14 cellular contexts compared by ENCODE assay signal in genomic region chr3:61571516-61572336, GRCh38. TPM values are rescaled to one million over a fixed set of nuclear protein-coding genes. Genes with fewer than 3 reads are reported as not detected.
DNase-seq lines count a peak whose midpoint lies in the region; ATAC-seq and TF ChIP-seq lines count a peak whose summit lies in the region.
"Had no signal": no experiment of that assay in that cellular context is flagged by ENCODE, and none has a peak within 500 bp of the region (broad histone marks: within the 10 kb centered on the region; RNA-seq: fewer than 3 reads in every experiment).

No MANE protein-coding gene starts in this region.

- no peak for ATAC-seq in HG02970 (IDR thresholded peaks at IDR 0.05; ENCODE audit: low FRiP score, unreplicated experiment)

- TF ChIP-seq CTCF in coronary artery (IDR thresholded peaks at IDR 0.05) (no peak), GM13976 (IDR thresholded peaks at IDR 0.05; ENCODE audit: borderline replicate concordance, control extremely low read depth, extremely low read depth, insufficient read depth, missing control alignments) (no peak)

- H3K36me3 ChIP-seq in HUES64 (ENCODE audit: insufficient read depth, low read length), result peaks cover 10% of the 10 kb centered on the region
- H3K36me3 ChIP-seq: stomach had no signal

- H3K27ac ChIP-seq in HUES64 (ENCODE audit: low read depth, low read length), result peak overlapping the region; percentile 63; the same call in 1 of the 2 replicates
- H3K27ac ChIP-seq in coronary artery, result peak overlapping the region in 1 of 2 donors; percentile 55
- H3K27ac ChIP-seq: stomach had no signal

- DNase-seq in Daoy (ENCODE audit: low read depth) (peak; percentile 75), coronary artery (ENCODE audit: low spot score) (no peak), non-pigmented ciliary epithelial cell (ENCODE audit: low read depth) (peak; percentile 43), globus pallidus (ENCODE audit: low spot score) (no peak), GM13976 (ENCODE audit: low spot score) (no peak)
- no peak for DNase-seq in activated naive CD4-positive, alpha-beta T cell (lab: John Stamatoyannopoulos, UW)
- DNase-seq: activated CD4-positive, alpha-beta memory T cell treated with anti-CD3 and anti-CD28 coated beads, Interleukin-2, amount 10 ng/mL, durations not matched to agents 7 days and 5 days; CD8-positive, alpha-beta memory T cell; mesendoderm; NCI-H2107; stimulated activated CD4-positive, alpha-beta T cell treated with anti-CD3 and anti-CD28 coated beads, Interleukin-4, amount 100 ng/mL, for 4 hours; stomach had no signal

- 56% methylated on average over 5 of the region's 5 CpGs for WGBS in HUES64

- no peaks in the 10 kb centered on the region for H3K9me3 ChIP-seq in HUES64 (ENCODE audit: insufficient read depth, low read depth, low read length)
- H3K9me3 ChIP-seq: stomach had no signal

- in situ Hi-C loops in GM13976 (cut with MboI; ENCODE audit: low sequenced_read_pairs, unreplicated experiment), result no loop called here

- H3K4me3 ChIP-seq in HUES64 (ENCODE audit: low read length) (no peak overlapping the region), coronary artery (peak overlapping the region; percentile 15)
- H3K4me3 ChIP-seq: stomach had no signal

- no peaks in the 10 kb centered on the region for H3K27me3 ChIP-seq in HUES64 (ENCODE audit: insufficient read depth, low read length)
- H3K27me3 ChIP-seq: stomach had no signal

- peaks cover 52% of the 10 kb centered on the region for H3K4me1 ChIP-seq in HUES64 (ENCODE audit: insufficient read depth, low read length)
- H3K4me1 ChIP-seq: stomach had no signal

- no peak overlapping the region for H3K9ac ChIP-seq in HUES64 (ENCODE audit: low read depth, low read length)

RNA-seq across cellular contexts. Expression of gene PTPRG, which starts 10.4 kb away (rescaled TPM):
- 5.2 and 9.1 TPM in 2 replicates for total RNA-seq in Daoy (2014; rRNA removed; shearing (Covaris generic))
- 46.4 TPM for polyA plus RNA-seq in HUES64 (2013, experiment 1 of 2)
- polyA plus RNA-seq in HUES64 (2013, experiment 2 of 2), result 51.2 TPM
- total RNA-seq: CD8-positive, alpha-beta memory T cell had no signal
- polyA plus RNA-seq: CD8-positive, alpha-beta memory T cell had no signal

Comparison
In these comparisons a context has a peak if more than half of its experiments do, and no peak if none do; other contexts are left out.
1. DNase-seq: peak in Daoy (single experiment) and non-pigmented ciliary epithelial cell (single experiment); none in coronary artery (single experiment), activated naive CD4-positive, alpha-beta T cell (0 of 4), globus pallidus (single experiment) and GM13976 (single experiment).